In genomic region chr3:115827494-115827893, GRCh38 we compare ENCODE assay signal across 28 cellular contexts.
"Had no signal": no experiment of that assay in that cellular context is flagged by ENCODE, and none has a peak within 500 bp of the region (broad histone marks: within the 10 kb centered on the region; RNA-seq: fewer than 3 reads in every experiment).

No MANE protein-coding gene starts in this region.

- H3K4me3 ChIP-seq: ascending aorta, breast epithelium, cardiac muscle cell, colonic mucosa, esophagus squamous epithelium, gastroesophageal sphincter, heart right ventricle had no signal

- H3K4me1 ChIP-seq: ascending aorta, breast epithelium, colonic mucosa, gastroesophageal sphincter had no signal

- H3K27me3 ChIP-seq: ascending aorta, breast epithelium, cardiac muscle cell, colonic mucosa, esophagus squamous epithelium, gastroesophageal sphincter, heart right ventricle had no signal

- H3K36me3 ChIP-seq: ascending aorta, breast epithelium, cardiac muscle cell, colonic mucosa, esophagus squamous epithelium, gastroesophageal sphincter, heart right ventricle had no signal

- ATAC-seq: activated CD4-positive, alpha-beta T cell treated with anti-CD3 and anti-CD28 coated beads for 36 hours; activated CD8-positive, alpha-beta memory T cell treated with anti-CD3 and anti-CD28 coated beads, Interleukin-2, amount 10 ng/mL, durations not matched to agents 7 days and 5 days; activated CD8-positive, alpha-beta T cell treated with anti-CD3 and anti-CD28 coated beads, Interleukin-2, amount 10 ng/mL, durations not matched to agents 7 days and 5 days; activated naive CD4-positive, alpha-beta T cell treated with anti-CD3 and anti-CD28 coated beads, Interleukin-2, amount 50 U/mL, for 72 hours; activated T-cell treated with anti-CD3 and anti-CD28 coated beads, Interleukin-2, amount 50 U/mL, for 72 hours; gastroesophageal sphincter; heart right ventricle had no signal

- H3K9me3 ChIP-seq: ascending aorta, breast epithelium, colonic mucosa, esophagus squamous epithelium, gastroesophageal sphincter, heart right ventricle had no signal

- DNase-seq: activated CD4-positive, alpha-beta memory T cell treated with anti-CD3 and anti-CD28 coated beads for 36 hours; activated CD4-positive, alpha-beta T cell treated with anti-CD3 and anti-CD28 coated beads for 36 hours; activated CD4-positive, alpha-beta T cell treated with anti-CD3 and anti-CD28 coated beads, Interleukin-2, amount 10 ng/mL, durations not matched to agents 24 days and 14 days; activated CD4-positive, CD25-positive, alpha-beta regulatory T cell; activated CD4-positive, CD25-positive, alpha-beta regulatory T cell treated with anti-CD3 and anti-CD28 coated beads, Interleukin-2, amount 50 U/mL, for 72 hours; activated CD8-positive, alpha-beta memory T cell treated with anti-CD3 and anti-CD28 coated beads, Interleukin-2, amount 10 ng/mL, durations not matched to agents 7 days and 5 days; activated CD8-positive, alpha-beta memory T cell treated with anti-CD3 and anti-CD28 coated beads, Interleukin-2, amount 50 U/mL, for 4 hours; activated CD8-positive, alpha-beta T cell treated with anti-CD3 and anti-CD28 coated beads, Interleukin-2, amount 10 ng/mL, durations not matched to agents 7 days and 5 days; activated gamma-delta T cell; activated naive CD4-positive, alpha-beta T cell; activated naive CD4-positive, alpha-beta T cell treated with anti-CD3 and anti-CD28 coated beads, Interleukin-2, amount 10 ng/mL, durations not matched to agents 7 days and 5 days; activated naive CD8-positive, alpha-beta T cell treated with anti-CD3 and anti-CD28 coated beads, Interleukin-2, amount 10 ng/mL, durations not matched to agents 7 days and 5 days; activated T-cell treated with anti-CD3 and anti-CD28 coated beads, Interleukin-2, amount 50 U/mL, for 24 hours; activated T-cell treated with anti-CD3 and anti-CD28 coated beads, Interleukin-2, amount 50 U/mL, for 72 hours; central memory CD4-positive, alpha-beta T cell; cerebellar nuclear complex; colonic mucosa; effector CD8-positive, alpha-beta T cell; esophagus squamous epithelium; foreskin melanocyte; heart right ventricle; T-helper 2 cell had no signal

- H3K27ac ChIP-seq: ascending aorta, breast epithelium, cardiac muscle cell, colonic mucosa, epithelial cell of prostate, esophagus squamous epithelium, gastroesophageal sphincter, heart right ventricle had no signal
